Comparison of ENCODE assay signal across 8 cellular contexts in genomic region chr10:63464402-63465292, GRCh38. TPM values are rescaled to one million over a fixed set of nuclear protein-coding genes. Genes with fewer than 3 reads are reported as not detected.
A peak's percentile ranks its signal among the peaks of the same experiment; 100 is the strongest.
DNase-seq lines count a peak whose midpoint lies in the region; ATAC-seq and TF ChIP-seq lines count a peak whose summit lies in the region.

No MANE protein-coding gene starts in this region.

- intact Hi-C loops in natural killer cell (cut with micrococcal nuclease) = loop anchor here (5.0 to 10.0 kb wide), 3 partner anchors 58 to 260 kb away; partner anchors contain the start of gene REEP3

- DNase-seq in DMS114 treated with DMSO at 0.1 percent for 48 hours (lab: John Stamatoyannopoulos, UW; ENCODE audit: unreplicated experiment) (peak; percentile 66), T-helper 17 cell (no peak), epithelial cell of proximal tubule (ENCODE audit: low read depth) (no peak), natural killer cell (peak; percentile 45), ureter (ENCODE audit: low spot score) (no peak)
- DNase-seq in effector CD4-positive, alpha-beta T cell = no peak

- peak overlapping the region; percentile 92 for H3K27ac Mint-ChIP-seq in T-helper 17 cell
- peak overlapping the region; percentile 85 to 93 for H3K27ac Mint-ChIP-seq in natural killer cell

- no peaks in the 10 kb centered on the region for H3K27me3 Mint-ChIP-seq in T-helper 17 cell
- peaks cover 2 to 7% of the 10 kb centered on the region in 2 donors for H3K27me3 Mint-ChIP-seq in natural killer cell (ENCODE audit: low read depth in 2 of 2)

- H3K4me3 Mint-ChIP-seq in T-helper 17 cell = peak overlapping the region; percentile 97
- H3K4me3 Mint-ChIP-seq in natural killer cell = peak overlapping the region; percentile 97

- no peaks in the 10 kb centered on the region for H3K9me3 Mint-ChIP-seq in natural killer cell

- H3K9me3 ChIP-seq in T-helper 17 cell (ENCODE audit: control insufficient read depth, low read length, poor library complexity, severe bottlenecking) = no peaks in the 10 kb centered on the region

- H3K36me3 Mint-ChIP-seq in T-helper 17 cell (ENCODE audit: low read depth) (peaks cover 5% of the 10 kb centered on the region), natural killer cell (no peaks in the 10 kb centered on the region)

- ATAC-seq in GM19463 (IDR thresholded peaks at IDR 0.05; ENCODE audit: unreplicated experiment) = peak; percentile 47
- ATAC-seq in HG03469 (IDR thresholded peaks at IDR 0.05; ENCODE audit: unreplicated experiment) = peak; percentile 21
- peak; percentile 43 for ATAC-seq in T-helper 17 cell
- peak; percentile 38 to 50 (median 40) for ATAC-seq in natural killer cell

- TF ChIP-seq CTCF in epithelial cell of proximal tubule (conservative IDR thresholded peaks at IDR 0.05; ENCODE audit: low read depth, low read length) (no peak), natural killer cell (IDR thresholded peaks at IDR 0.05) (no peak)

- peak overlapping the region; percentile 86 for H3K4me3 ChIP-seq in epithelial cell of proximal tubule (ENCODE audit: low read depth, low read length)

- peaks cover 14% of the 10 kb centered on the region for H3K4me1 Mint-ChIP-seq in T-helper 17 cell
- peaks cover 19 to 25% of the 10 kb centered on the region in 2 donors for H3K4me1 Mint-ChIP-seq in natural killer cell

RNA-seq across cellular contexts. Expression of gene JMJD1C, which starts 1.1 kb away (rescaled TPM):
- total RNA-seq in T-helper 17 cell (100 to 1,000 TPM; 215 to 279 TPM), epithelial cell of proximal tubule (40.6 and 56.6 TPM in 2 replicates), natural killer cell (100 to 1,000 TPM; 125 to 208 (median 156) TPM), ureter (88.2 TPM)

RNA-seq across cellular contexts. Expression of gene REEP3, which starts 56.6 kb away (rescaled TPM):
- total RNA-seq in T-helper 17 cell (10 to 100 TPM; 21.1 TPM), epithelial cell of proximal tubule (45.9 and 58.6 TPM in 2 replicates), natural killer cell (10 to 100 TPM in 1 of 3 donors, 1 to 10 TPM in 2; 4.6 to 10.2 (median 8.3) TPM), ureter (56.7 TPM)

Comparison
In these comparisons a context has a peak if more than half of its experiments do, and no peak if none do; other contexts are left out.
1. DNase-seq: peak in DMS114 treated with DMSO at 0.1 percent for 48 hours (single experiment) and natural killer cell (single experiment); none in T-helper 17 cell (0 of 3), epithelial cell of proximal tubule (single experiment), ureter (single experiment) and effector CD4-positive, alpha-beta T cell (single experiment).
2. Peak in every context shown above with its lines, with median percentiles within 50 percentile points of each other: ATAC-seq.